ENCODE assay signal across 1 cellular context in the genomic region with DNA sequence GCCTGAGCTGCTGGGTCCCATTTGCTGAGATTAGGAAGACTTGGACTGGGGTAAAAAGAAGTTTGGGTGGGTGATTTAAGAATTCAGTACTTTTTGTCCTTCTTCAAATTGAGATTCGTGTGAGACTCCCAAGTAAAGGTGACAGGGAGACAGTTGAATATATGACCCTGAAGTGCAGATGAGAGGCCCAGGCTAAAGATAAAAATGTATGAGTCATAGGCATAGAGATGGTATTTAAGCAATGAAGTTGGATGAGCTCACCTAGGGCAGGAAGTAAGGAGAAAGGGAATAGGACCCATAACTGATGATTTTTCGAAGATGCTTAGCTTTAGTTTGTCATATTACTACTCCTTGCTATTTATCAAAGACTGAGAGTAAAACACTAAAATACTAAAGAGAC.
TF ChIP-seq lines count a peak whose summit lies in the region.

No MANE protein-coding gene starts in this region.

TF ChIP-seq in K562, 482 proteins besides CTCF, POLR2A, EP300 and RAD21 (continued from another document):
- no peak for TF ChIP-seq KDM1A (IDR thresholded peaks at IDR 0.05)
- peak in 1 of 2 experiments; percentile 34; a peak in 1 of 4 replicates for TF ChIP-seq RCOR1 (IDR thresholded peaks at IDR 0.05; ENCODE audit: borderline replicate concordance in 1 of 2, low read depth in 2 of 2, low read length in 2 of 2)
- TF ChIP-seq NRF1 (conservative IDR thresholded peaks at IDR 0.05 in 1 of 2, IDR thresholded peaks at IDR 0.05 in 1 of 2): 0 out of 4 replicates have a peak, but pooled peaks of 1 of the 2 experiments have one; percentile 12
- TF ChIP-seq PHF20 (IDR thresholded peaks at IDR 0.05; ENCODE audit: partially characterized antibody): no peak
- TF ChIP-seq CEBPG (CRISPR knock-in tag; IDR thresholded peaks at IDR 0.05): no peak
- TF ChIP-seq CEBPG (tag; conservative IDR thresholded peaks at IDR 0.05 in 1 of 2, IDR thresholded peaks at IDR 0.05 in 1 of 2): 0 out of 4 replicates have a peak, but pooled peaks of 1 of the 2 experiments have one; percentile 30
- TF ChIP-seq TEAD1 (CRISPR knock-in tag; IDR thresholded peaks at IDR 0.05): 0 out of 4 replicates have a peak, but pooled peaks of 1 of the 2 experiments have one; percentile 41
- TF ChIP-seq, protein P1, sequence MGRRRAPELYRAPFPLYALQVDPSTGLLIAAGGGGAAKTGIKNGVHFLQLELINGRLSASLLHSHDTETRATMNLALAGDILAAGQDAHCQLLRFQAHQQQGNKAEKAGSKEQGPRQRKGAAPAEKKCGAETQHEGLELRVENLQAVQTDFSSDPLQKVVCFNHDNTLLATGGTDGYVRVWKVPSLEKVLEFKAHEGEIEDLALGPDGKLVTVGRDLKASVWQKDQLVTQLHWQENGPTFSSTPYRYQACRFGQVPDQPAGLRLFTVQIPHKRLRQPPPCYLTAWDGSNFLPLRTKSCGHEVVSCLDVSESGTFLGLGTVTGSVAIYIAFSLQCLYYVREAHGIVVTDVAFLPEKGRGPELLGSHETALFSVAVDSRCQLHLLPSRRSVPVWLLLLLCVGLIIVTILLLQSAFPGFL (CRISPR knock-in tag; IDR thresholded peaks at IDR 0.05): no peak
- no peak for TF ChIP-seq CHD2 (IDR thresholded peaks at IDR 0.05; ENCODE audit: low read depth, low read length)
- TF ChIP-seq EP400 (IDR thresholded peaks at IDR 0.05): no peak
- TF ChIP-seq, protein P2, sequence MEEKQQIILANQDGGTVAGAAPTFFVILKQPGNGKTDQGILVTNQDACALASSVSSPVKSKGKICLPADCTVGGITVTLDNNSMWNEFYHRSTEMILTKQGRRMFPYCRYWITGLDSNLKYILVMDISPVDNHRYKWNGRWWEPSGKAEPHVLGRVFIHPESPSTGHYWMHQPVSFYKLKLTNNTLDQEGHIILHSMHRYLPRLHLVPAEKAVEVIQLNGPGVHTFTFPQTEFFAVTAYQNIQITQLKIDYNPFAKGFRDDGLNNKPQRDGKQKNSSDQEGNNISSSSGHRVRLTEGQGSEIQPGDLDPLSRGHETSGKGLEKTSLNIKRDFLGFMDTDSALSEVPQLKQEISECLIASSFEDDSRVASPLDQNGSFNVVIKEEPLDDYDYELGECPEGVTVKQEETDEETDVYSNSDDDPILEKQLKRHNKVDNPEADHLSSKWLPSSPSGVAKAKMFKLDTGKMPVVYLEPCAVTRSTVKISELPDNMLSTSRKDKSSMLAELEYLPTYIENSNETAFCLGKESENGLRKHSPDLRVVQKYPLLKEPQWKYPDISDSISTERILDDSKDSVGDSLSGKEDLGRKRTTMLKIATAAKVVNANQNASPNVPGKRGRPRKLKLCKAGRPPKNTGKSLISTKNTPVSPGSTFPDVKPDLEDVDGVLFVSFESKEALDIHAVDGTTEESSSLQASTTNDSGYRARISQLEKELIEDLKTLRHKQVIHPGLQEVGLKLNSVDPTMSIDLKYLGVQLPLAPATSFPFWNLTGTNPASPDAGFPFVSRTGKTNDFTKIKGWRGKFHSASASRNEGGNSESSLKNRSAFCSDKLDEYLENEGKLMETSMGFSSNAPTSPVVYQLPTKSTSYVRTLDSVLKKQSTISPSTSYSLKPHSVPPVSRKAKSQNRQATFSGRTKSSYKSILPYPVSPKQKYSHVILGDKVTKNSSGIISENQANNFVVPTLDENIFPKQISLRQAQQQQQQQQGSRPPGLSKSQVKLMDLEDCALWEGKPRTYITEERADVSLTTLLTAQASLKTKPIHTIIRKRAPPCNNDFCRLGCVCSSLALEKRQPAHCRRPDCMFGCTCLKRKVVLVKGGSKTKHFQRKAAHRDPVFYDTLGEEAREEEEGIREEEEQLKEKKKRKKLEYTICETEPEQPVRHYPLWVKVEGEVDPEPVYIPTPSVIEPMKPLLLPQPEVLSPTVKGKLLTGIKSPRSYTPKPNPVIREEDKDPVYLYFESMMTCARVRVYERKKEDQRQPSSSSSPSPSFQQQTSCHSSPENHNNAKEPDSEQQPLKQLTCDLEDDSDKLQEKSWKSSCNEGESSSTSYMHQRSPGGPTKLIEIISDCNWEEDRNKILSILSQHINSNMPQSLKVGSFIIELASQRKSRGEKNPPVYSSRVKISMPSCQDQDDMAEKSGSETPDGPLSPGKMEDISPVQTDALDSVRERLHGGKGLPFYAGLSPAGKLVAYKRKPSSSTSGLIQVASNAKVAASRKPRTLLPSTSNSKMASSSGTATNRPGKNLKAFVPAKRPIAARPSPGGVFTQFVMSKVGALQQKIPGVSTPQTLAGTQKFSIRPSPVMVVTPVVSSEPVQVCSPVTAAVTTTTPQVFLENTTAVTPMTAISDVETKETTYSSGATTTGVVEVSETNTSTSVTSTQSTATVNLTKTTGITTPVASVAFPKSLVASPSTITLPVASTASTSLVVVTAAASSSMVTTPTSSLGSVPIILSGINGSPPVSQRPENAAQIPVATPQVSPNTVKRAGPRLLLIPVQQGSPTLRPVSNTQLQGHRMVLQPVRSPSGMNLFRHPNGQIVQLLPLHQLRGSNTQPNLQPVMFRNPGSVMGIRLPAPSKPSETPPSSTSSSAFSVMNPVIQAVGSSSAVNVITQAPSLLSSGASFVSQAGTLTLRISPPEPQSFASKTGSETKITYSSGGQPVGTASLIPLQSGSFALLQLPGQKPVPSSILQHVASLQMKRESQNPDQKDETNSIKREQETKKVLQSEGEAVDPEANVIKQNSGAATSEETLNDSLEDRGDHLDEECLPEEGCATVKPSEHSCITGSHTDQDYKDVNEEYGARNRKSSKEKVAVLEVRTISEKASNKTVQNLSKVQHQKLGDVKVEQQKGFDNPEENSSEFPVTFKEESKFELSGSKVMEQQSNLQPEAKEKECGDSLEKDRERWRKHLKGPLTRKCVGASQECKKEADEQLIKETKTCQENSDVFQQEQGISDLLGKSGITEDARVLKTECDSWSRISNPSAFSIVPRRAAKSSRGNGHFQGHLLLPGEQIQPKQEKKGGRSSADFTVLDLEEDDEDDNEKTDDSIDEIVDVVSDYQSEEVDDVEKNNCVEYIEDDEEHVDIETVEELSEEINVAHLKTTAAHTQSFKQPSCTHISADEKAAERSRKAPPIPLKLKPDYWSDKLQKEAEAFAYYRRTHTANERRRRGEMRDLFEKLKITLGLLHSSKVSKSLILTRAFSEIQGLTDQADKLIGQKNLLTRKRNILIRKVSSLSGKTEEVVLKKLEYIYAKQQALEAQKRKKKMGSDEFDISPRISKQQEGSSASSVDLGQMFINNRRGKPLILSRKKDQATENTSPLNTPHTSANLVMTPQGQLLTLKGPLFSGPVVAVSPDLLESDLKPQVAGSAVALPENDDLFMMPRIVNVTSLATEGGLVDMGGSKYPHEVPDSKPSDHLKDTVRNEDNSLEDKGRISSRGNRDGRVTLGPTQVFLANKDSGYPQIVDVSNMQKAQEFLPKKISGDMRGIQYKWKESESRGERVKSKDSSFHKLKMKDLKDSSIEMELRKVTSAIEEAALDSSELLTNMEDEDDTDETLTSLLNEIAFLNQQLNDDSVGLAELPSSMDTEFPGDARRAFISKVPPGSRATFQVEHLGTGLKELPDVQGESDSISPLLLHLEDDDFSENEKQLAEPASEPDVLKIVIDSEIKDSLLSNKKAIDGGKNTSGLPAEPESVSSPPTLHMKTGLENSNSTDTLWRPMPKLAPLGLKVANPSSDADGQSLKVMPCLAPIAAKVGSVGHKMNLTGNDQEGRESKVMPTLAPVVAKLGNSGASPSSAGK (IDR thresholded peaks at IDR 0.05): no peak
- TF ChIP-seq, protein P3, sequence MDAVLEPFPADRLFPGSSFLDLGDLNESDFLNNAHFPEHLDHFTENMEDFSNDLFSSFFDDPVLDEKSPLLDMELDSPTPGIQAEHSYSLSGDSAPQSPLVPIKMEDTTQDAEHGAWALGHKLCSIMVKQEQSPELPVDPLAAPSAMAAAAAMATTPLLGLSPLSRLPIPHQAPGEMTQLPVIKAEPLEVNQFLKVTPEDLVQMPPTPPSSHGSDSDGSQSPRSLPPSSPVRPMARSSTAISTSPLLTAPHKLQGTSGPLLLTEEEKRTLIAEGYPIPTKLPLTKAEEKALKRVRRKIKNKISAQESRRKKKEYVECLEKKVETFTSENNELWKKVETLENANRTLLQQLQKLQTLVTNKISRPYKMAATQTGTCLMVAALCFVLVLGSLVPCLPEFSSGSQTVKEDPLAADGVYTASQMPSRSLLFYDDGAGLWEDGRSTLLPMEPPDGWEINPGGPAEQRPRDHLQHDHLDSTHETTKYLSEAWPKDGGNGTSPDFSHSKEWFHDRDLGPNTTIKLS (IDR thresholded peaks at IDR 0.05; ENCODE audit: borderline replicate concordance, low read depth): no peak
- no peak for TF ChIP-seq DMBX1 (CRISPR knock-in tag; IDR thresholded peaks at IDR 0.05; ENCODE audit: borderline replicate concordance)
- TF ChIP-seq TEAD2 (tag; IDR thresholded peaks at IDR 0.05): no peak
- TF ChIP-seq, protein P4, sequence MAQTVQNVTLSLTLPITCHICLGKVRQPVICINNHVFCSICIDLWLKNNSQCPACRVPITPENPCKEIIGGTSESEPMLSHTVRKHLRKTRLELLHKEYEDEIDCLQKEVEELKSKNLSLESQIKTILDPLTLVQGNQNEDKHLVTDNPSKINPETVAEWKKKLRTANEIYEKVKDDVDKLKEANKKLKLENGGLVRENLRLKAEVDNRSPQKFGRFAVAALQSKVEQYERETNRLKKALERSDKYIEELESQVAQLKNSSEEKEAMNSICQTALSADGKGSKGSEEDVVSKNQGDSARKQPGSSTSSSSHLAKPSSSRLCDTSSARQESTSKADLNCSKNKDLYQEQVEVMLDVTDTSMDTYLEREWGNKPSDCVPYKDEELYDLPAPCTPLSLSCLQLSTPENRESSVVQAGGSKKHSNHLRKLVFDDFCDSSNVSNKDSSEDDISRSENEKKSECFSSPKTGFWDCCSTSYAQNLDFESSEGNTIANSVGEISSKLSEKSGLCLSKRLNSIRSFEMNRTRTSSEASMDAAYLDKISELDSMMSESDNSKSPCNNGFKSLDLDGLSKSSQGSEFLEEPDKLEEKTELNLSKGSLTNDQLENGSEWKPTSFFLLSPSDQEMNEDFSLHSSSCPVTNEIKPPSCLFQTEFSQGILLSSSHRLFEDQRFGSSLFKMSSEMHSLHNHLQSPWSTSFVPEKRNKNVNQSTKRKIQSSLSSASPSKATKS (CRISPR knock-in tag; IDR thresholded peaks at IDR 0.05): no peak
- no peak for TF ChIP-seq NR2C1 (IDR thresholded peaks at IDR 0.05)
- TF ChIP-seq NR2C1 (tag; IDR thresholded peaks at IDR 0.05): no peak
- TF ChIP-seq ZNF175 (CRISPR knock-in tag; IDR thresholded peaks at IDR 0.05; ENCODE audit: low read depth): 0 out of 2 replicates have a peak, but pooled peaks have one; percentile 11
- TF ChIP-seq TEAD4 (IDR thresholded peaks at IDR 0.05; ENCODE audit: low read length): peak; percentile 61; the same call in 1 of the 2 replicates
- TF ChIP-seq TEAD4 (CRISPR knock-in tag; IDR thresholded peaks at IDR 0.05; ENCODE audit: borderline replicate concordance): no peak
